Comparison of ENCODE assay signal across 11 cellular contexts in genomic region chr3:17322106-17322793, GRCh38.
DNase-seq lines count a peak whose midpoint lies in the region; ATAC-seq lines count a peak whose summit lies in the region.
"Had no signal": no experiment of that assay in that cellular context is flagged by ENCODE, and none has a peak within 500 bp of the region (broad histone marks: within the 10 kb centered on the region; RNA-seq: fewer than 3 reads in every experiment).

No MANE protein-coding gene starts in this region.

- ATAC-seq in GM21528 (IDR thresholded peaks at IDR 0.05; ENCODE audit: low FRiP score, unreplicated experiment) (peak; percentile 55), HG03432 (IDR thresholded peaks at IDR 0.05; ENCODE audit: unreplicated experiment) (peak; percentile 71), HG03469 (IDR thresholded peaks at IDR 0.05; ENCODE audit: unreplicated experiment) (no peak)
- ATAC-seq: right cardiac atrium had no signal

- no peaks in the 10 kb centered on the region for H3K9me3 ChIP-seq in mesodermal cell (ENCODE audit: control insufficient read depth, low read length)

- peak overlapping the region; percentile 74 for H3K27ac Mint-ChIP-seq in activated CD4-positive, alpha-beta T cell treated with anti-CD3 and anti-CD28 coated beads, Interleukin-2, amount 10 ng/mL, durations not matched to agents 7 days and 5 days

- POLR2A ChIA-PET in activated CD4-positive, alpha-beta T cell treated with anti-CD3 and anti-CD28 coated beads, Interleukin-2, amount 10 ng/mL, durations not matched to agents 7 days and 5 days (lab: Charles Lee): interaction anchor here (0.7 kb wide), 1 partner anchor 449 kb away, joined by 3 read pairs; no protein-coding TSS in a partner anchor

- peaks cover 25% of the 10 kb centered on the region for H3K4me1 Mint-ChIP-seq in activated CD4-positive, alpha-beta T cell treated with anti-CD3 and anti-CD28 coated beads, Interleukin-2, amount 10 ng/mL, durations not matched to agents 7 days and 5 days

- 86 to 100% methylated on average over 3 to 4 of the region's 5 CpGs for WGBS in mesodermal cell (ENCODE audit: insufficient coverage in 2 of 2), 2 experiments

- no peaks in the 10 kb centered on the region for H3K36me3 ChIP-seq in mesodermal cell (ENCODE audit: control insufficient read depth, insufficient read depth, low read length)

- H3K36me3 Mint-ChIP-seq in activated CD4-positive, alpha-beta T cell treated with anti-CD3 and anti-CD28 coated beads, Interleukin-2, amount 10 ng/mL, durations not matched to agents 7 days and 5 days (ENCODE audit: low read depth): no peaks in the 10 kb centered on the region

- CTCF ChIA-PET in activated CD4-positive, alpha-beta T cell treated with anti-CD3 and anti-CD28 coated beads, Interleukin-2, amount 10 ng/mL, durations not matched to agents 7 days and 5 days (lab: Charles Lee): interaction anchor here (1.5 kb wide), 1 partner anchor 17 kb away, joined by 3 read pairs; no protein-coding TSS in a partner anchor

- peak; percentile 25 for DNase-seq in activated CD4-positive, alpha-beta T cell treated with anti-CD3 and anti-CD28 coated beads, Interleukin-2, amount 10 ng/mL, durations not matched to agents 7 days and 5 days
- no peak for DNase-seq in activated CD4-positive, alpha-beta T cell treated with anti-CD3 and anti-CD28 coated beads, Interleukin-2, amount 50 U/mL, for 48 hours
- DNase-seq in NCI-H1417 treated with DMSO at 0.1 percent for 48 hours (lab: John Stamatoyannopoulos, UW) (no peak), CD1c-positive myeloid dendritic cell (ENCODE audit: extremely low spot score) (no peak)
- DNase-seq: NCI-H526 treated with DMSO at 0.1 percent for 48 hours, right cardiac atrium had no signal

- peak overlapping the region; percentile 18 for H3K27ac ChIP-seq in mesodermal cell (ENCODE audit: low read depth, low read length, severe bottlenecking)
- H3K27ac ChIP-seq: SK-N-MC had no signal

- H3K4me1 ChIP-seq in mesodermal cell (ENCODE audit: control insufficient read depth, insufficient read depth, low read length, poor library complexity, severe bottlenecking): peaks cover 7% of the 10 kb centered on the region

- H3K27me3 Mint-ChIP-seq in activated CD4-positive, alpha-beta T cell treated with anti-CD3 and anti-CD28 coated beads, Interleukin-2, amount 10 ng/mL, durations not matched to agents 7 days and 5 days: no peaks in the 10 kb centered on the region

- H3K9me3 Mint-ChIP-seq in activated CD4-positive, alpha-beta T cell treated with anti-CD3 and anti-CD28 coated beads, Interleukin-2, amount 10 ng/mL, durations not matched to agents 7 days and 5 days: no peaks in the 10 kb centered on the region

- peak overlapping the region; percentile 42 for H3K4me3 Mint-ChIP-seq in activated CD4-positive, alpha-beta T cell treated with anti-CD3 and anti-CD28 coated beads, Interleukin-2, amount 10 ng/mL, durations not matched to agents 7 days and 5 days

- H3K4me3 ChIP-seq in mesodermal cell (ENCODE audit: extremely low read depth, insufficient read depth, low read length, poor library complexity, severe bottlenecking): no peak overlapping the region
- H3K4me3 ChIP-seq: SK-N-MC had no signal
